1 cellular context compared by ENCODE assay signal in genomic region chr7:103690576-103690975, GRCh38.
TF ChIP-seq lines count a peak whose summit lies in the region.

No MANE protein-coding gene starts in this region.

TF ChIP-seq in K562, 482 proteins besides CTCF, POLR2A, EP300 and RAD21 (continued from another document):
- TF ChIP-seq SRSF7 (optimal IDR thresholded peaks at IDR 0.05; ENCODE audit: low read depth, low read length) (no peak), ZNF277 (CRISPR knock-in tag; IDR thresholded peaks at IDR 0.05; ENCODE audit: borderline replicate concordance) (no peak), ZNF592 (IDR thresholded peaks at IDR 0.05) (no peak), YBX1 (IDR thresholded peaks at IDR 0.05) (no peak), SRF (CRISPR knock-in tag; IDR thresholded peaks at IDR 0.05) (no peak), HDAC2 (IDR thresholded peaks at IDR 0.05) (no peak), ZBED1 (IDR thresholded peaks at IDR 0.05) (no peak), ZNF232 (CRISPR knock-in tag; IDR thresholded peaks at IDR 0.05) (no peak), HMGN3 (IDR thresholded peaks at IDR 0.05; ENCODE audit: borderline replicate concordance, extremely low read depth, insufficient read length, low read depth, low read length) (no peak)
